In genomic region chr7:139830779-139831498, GRCh38 we compare ENCODE assay signal across 12 cellular contexts. TPM values are rescaled to one million over a fixed set of nuclear protein-coding genes. Genes with fewer than 3 reads are reported as not detected.
DNase-seq lines count a peak whose midpoint lies in the region; ATAC-seq lines count a peak whose summit lies in the region.
"Had no signal": no experiment of that assay in that cellular context is flagged by ENCODE, and none has a peak within 500 bp of the region (broad histone marks: within the 10 kb centered on the region; RNA-seq: fewer than 3 reads in every experiment).

No MANE protein-coding gene starts in this region.

- no peaks in the 10 kb centered on the region for H3K27me3 ChIP-seq in Karpas-422 (ENCODE audit: low read length)

- H3K4me3 Mint-ChIP-seq in memory B cell: peak overlapping the region; percentile 65
- H3K4me3 Mint-ChIP-seq: activated naive CD8-positive, alpha-beta T cell had no signal

- H3K27ac ChIP-seq in Karpas-422 (ENCODE audit: low read length): no peak overlapping the region

- H3K9me3 ChIP-seq in Karpas-422 (ENCODE audit: low read length): no peaks in the 10 kb centered on the region

- peaks cover 5% of the 10 kb centered on the region for H3K36me3 Mint-ChIP-seq in memory B cell

- peak overlapping the region; percentile 74 for H3K27ac Mint-ChIP-seq in memory B cell
- H3K27ac Mint-ChIP-seq: activated naive CD8-positive, alpha-beta T cell had no signal

- DNase-seq in CD1c-positive myeloid dendritic cell (ENCODE audit: extremely low spot score): peak; percentile 54
- DNase-seq in Karpas-422: peak; percentile 17
- DNase-seq in memory B cell (ENCODE audit: low spot score in 2 of 2): no peak
- DNase-seq in mesenteric fat pad (ENCODE audit: low spot score): no peak
- no peak for DNase-seq in DMS153 (lab: John Stamatoyannopoulos, UW)
- DNase-seq in HPDE6-E6E7 (ENCODE audit: extremely low spot score): no peak
- DNase-seq: DND-41, NCI-H187, SW 1271 had no signal

- no peak overlapping the region for H3K9ac ChIP-seq in Karpas-422 (ENCODE audit: low read length)

- no peaks in the 10 kb centered on the region for H4K20me1 ChIP-seq in Karpas-422 (ENCODE audit: insufficient read depth, low read depth, low read length)

- peak; percentile 39 for ATAC-seq in GM19023 (IDR thresholded peaks at IDR 0.05; ENCODE audit: unreplicated experiment)
- ATAC-seq in memory B cell (ENCODE audit: low read depth): peak; percentile 43
- no peak for ATAC-seq in GM21528 (IDR thresholded peaks at IDR 0.05; ENCODE audit: low FRiP score, unreplicated experiment)

- peaks cover 7% of the 10 kb centered on the region for H3K9me3 Mint-ChIP-seq in memory B cell

- H2AFZ ChIP-seq in Karpas-422 (ENCODE audit: low read length): no peak overlapping the region

- H3K4me2 ChIP-seq in Karpas-422 (ENCODE audit: low read depth, low read length, poor library complexity, severe bottlenecking): no peak overlapping the region

- H3K36me3 ChIP-seq in Karpas-422 (ENCODE audit: insufficient read depth, low read length): no peaks in the 10 kb centered on the region

- peaks cover 27% of the 10 kb centered on the region for H3K4me1 Mint-ChIP-seq in memory B cell

- no peak overlapping the region for H3K4me3 ChIP-seq in Karpas-422 (ENCODE audit: low read length)

- H3K4me1 ChIP-seq in Karpas-422 (ENCODE audit: low read length): no peaks in the 10 kb centered on the region

- no peaks in the 10 kb centered on the region for H3K79me2 ChIP-seq in Karpas-422 (ENCODE audit: low read length)

- H3K9me2 ChIP-seq in Karpas-422 (replicated peaks; ENCODE audit: insufficient read depth, low read length): no peaks in the 10 kb centered on the region

- H3K27me3 Mint-ChIP-seq in memory B cell: no peaks in the 10 kb centered on the region
- H3K27me3 Mint-ChIP-seq: activated naive CD8-positive, alpha-beta T cell had no signal

RNA-seq across cellular contexts. Expression of gene TBXAS1, which starts 1.9 kb away (rescaled TPM):
- total RNA-seq in Karpas-422 (2014; rRNA removed; shearing (Covaris generic); ENCODE audit: low replicate concordance): not detected in 2 replicates
- total RNA-seq in mesenteric fat pad: 35.2 TPM

RNA-seq across cellular contexts. Expression of gene HIPK2, which starts 53.1 kb away (rescaled TPM):
- total RNA-seq in Karpas-422 (2014; rRNA removed; shearing (Covaris generic); ENCODE audit: low replicate concordance): not detected in 2 replicates
- 217 TPM for total RNA-seq in mesenteric fat pad

Comparison
In these comparisons a context has a peak if more than half of its experiments do, and no peak if none do; other contexts are left out.
1. DNase-seq: peak in CD1c-positive myeloid dendritic cell (single experiment) and Karpas-422 (single experiment); none in memory B cell (0 of 2), mesenteric fat pad (single experiment), DMS153 (single experiment) and HPDE6-E6E7 (single experiment).
2. RNA of gene TBXAS1, which starts 1.9 kb away (total RNA-seq): 35.2 TPM in mesenteric fat pad (single experiment); not detected in Karpas-422; every median in the first group is over 10 times any median in the second.
3. RNA of gene HIPK2, which starts 53.1 kb away (total RNA-seq): 217 TPM in mesenteric fat pad (single experiment); not detected in Karpas-422; every median in the first group is over 100 times any median in the second.